Comparison of ENCODE assay signal across 10 cellular contexts in the genomic region with DNA sequence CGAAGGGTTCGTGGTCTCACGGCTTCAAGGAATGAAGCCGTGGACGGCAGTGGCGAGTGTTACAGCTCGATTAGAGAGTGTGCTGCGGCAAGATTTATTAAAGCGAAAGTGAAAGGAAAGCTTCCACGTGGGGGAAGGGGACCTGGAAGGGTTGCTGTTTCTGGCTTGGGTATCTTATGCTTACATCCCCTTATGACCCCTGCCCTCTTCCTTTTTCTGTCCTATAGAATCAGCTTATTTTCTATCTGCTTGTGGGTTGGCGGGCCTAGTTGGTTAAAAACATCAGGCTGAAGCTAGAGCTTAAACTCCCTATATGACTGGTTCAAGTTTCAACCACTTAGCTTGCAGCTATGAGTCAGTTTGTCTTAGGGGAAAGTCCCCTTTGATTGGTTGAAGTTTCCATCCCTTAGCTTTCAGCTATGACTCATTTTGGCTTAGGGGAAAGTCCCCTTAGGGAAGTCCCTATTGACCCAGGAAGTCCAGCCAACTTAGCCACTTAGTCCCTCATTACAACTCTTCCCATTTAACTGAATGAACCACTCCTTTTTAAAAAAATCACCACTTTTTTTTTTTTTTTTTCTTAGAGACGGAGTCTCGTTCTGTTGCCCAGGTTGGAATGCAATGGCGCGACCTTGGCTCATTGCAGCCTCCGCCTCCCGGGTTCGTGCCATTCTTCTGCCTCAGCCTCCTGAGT.
DNase-seq lines count a peak whose midpoint lies in the region; ATAC-seq, FAIRE-seq and TF ChIP-seq lines count a peak whose summit lies in the region.
"Had no signal": no experiment of that assay in that cellular context is flagged by ENCODE, and none has a peak within 500 bp of the region (broad histone marks: within the 10 kb centered on the region; RNA-seq: fewer than 3 reads in every experiment).

No MANE protein-coding gene starts in this region.

- WGBS in HepG2 (ENCODE audit: low lambda C conversion rate), result 36% methylated on average over 18 of the region's 18 CpGs
- WGBS in heart right ventricle, 2 donors, result 80 to 83% methylated on average over 18 of the region's 18 CpGs

- H3K27me3 Mint-ChIP-seq in activated CD4-positive, alpha-beta memory T cell treated with anti-CD3 and anti-CD28 coated beads, Interleukin-2, amount 10 ng/mL, durations not matched to agents 7 days and 5 days, result no peaks in the 10 kb centered on the region

- peak; percentile 67 for ATAC-seq in GM21515 (IDR thresholded peaks at IDR 0.05; ENCODE audit: unreplicated experiment)
- no peak for ATAC-seq in HepG2
- ATAC-seq in heart right ventricle, result no peak
- ATAC-seq: Panc1 had no signal

- peaks cover 37% of the 10 kb centered on the region for H3K4me1 Mint-ChIP-seq in activated CD4-positive, alpha-beta memory T cell treated with anti-CD3 and anti-CD28 coated beads, Interleukin-2, amount 10 ng/mL, durations not matched to agents 7 days and 5 days
- H3K4me1 Mint-ChIP-seq: nephron had no signal

- no peaks in the 10 kb centered on the region for H3K4me1 ChIP-seq in HepG2 (ENCODE audit: insufficient read depth, low read length)
- H3K4me1 ChIP-seq in heart right ventricle, result no peaks in the 10 kb centered on the region

- in situ Hi-C loops in HepG2 (cut with HindIII; ENCODE audit: extremely low pct_ligation_motif_present, low pct_unique_long_range_greater_than_20kb), result no loop called here

- no peak overlapping the region for H3K27ac ChIP-seq in HepG2 (ENCODE audit: extremely low read length, insufficient read depth, low read length)
- H3K27ac ChIP-seq in heart right ventricle, result peak overlapping the region in 1 of 10 donors; percentile 61

- peak; percentile 94 for DNase-seq in Daoy (ENCODE audit: low read depth)
- peak; percentile 76 for DNase-seq in HS-5 (ENCODE audit: low read depth)
- DNase-seq in activated CD4-positive, alpha-beta memory T cell treated with anti-CD3 and anti-CD28 coated beads, Interleukin-2, amount 10 ng/mL, durations not matched to agents 7 days and 5 days, result peak; percentile 63
- peak; percentile 6 for DNase-seq in HepG2 (ENCODE audit: low spot score)
- no peak for DNase-seq in posterior vena cava (ENCODE audit: low spot score)
- DNase-seq in heart right ventricle, result no peak
- DNase-seq in NCI-H345 treated with DMSO at 0.1 percent for 48 hours (lab: John Stamatoyannopoulos, UW; ENCODE audit: unreplicated experiment), result no peak

- TF ChIP-seq RAD21 in HepG2 (CRISPR knock-in tag; IDR thresholded peaks at IDR 0.05), result no peak

- TF ChIP-seq POLR2A in HepG2 (IDR thresholded peaks at IDR 0.05; ENCODE audit: insufficient read depth in 1 of 2, low read depth in 2 of 2, low read length in 2 of 2), result no peak

- H3K36me3 Mint-ChIP-seq in activated CD4-positive, alpha-beta memory T cell treated with anti-CD3 and anti-CD28 coated beads, Interleukin-2, amount 10 ng/mL, durations not matched to agents 7 days and 5 days (ENCODE audit: low read depth), result peaks cover 45% of the 10 kb centered on the region

- TF ChIP-seq CTCF in HepG2 (CRISPR knock-in tag; IDR thresholded peaks at IDR 0.05), result no peak
- no peak for TF ChIP-seq CTCF in heart right ventricle (IDR thresholded peaks at IDR 0.05)

- H3K27ac Mint-ChIP-seq in activated CD4-positive, alpha-beta memory T cell treated with anti-CD3 and anti-CD28 coated beads, Interleukin-2, amount 10 ng/mL, durations not matched to agents 7 days and 5 days, result peak overlapping the region; percentile 96
- H3K27ac Mint-ChIP-seq: nephron had no signal

- no peaks in the 10 kb centered on the region for H3K79me2 ChIP-seq in HepG2 (ENCODE audit: insufficient read depth, low read length)

- peak overlapping the region in 1 of 3 experiments; percentile 1; a peak in 1 of 6 replicates for H3K4me3 ChIP-seq in HepG2 (replicated peaks in 1 of 3; ENCODE audit: insufficient read depth in 1 of 3, low read depth in 2 of 3, low read length in 3 of 3)
- peak overlapping the region in 1 of 10 donors; percentile 31 for H3K4me3 ChIP-seq in heart right ventricle

- peak overlapping the region; percentile 15 for H2AFZ ChIP-seq in HepG2 (ENCODE audit: low read length)

- H3K9ac ChIP-seq in HepG2 (ENCODE audit: insufficient read depth, low read depth, low read length), result no peak overlapping the region

- H3K4me2 ChIP-seq in HepG2 (ENCODE audit: low read depth, low read length), result peak overlapping the region; percentile 39; the same call in 1 of the 2 replicates

- intact Hi-C loops in HepG2 (cut with micrococcal nuclease; ENCODE audit: unreplicated experiment), result no loop called here
- intact Hi-C loops in posterior vena cava (cut with DNase I), result no loop called here
- intact Hi-C loops in heart right ventricle (cut with DNase I), result no loop called here

- H3K36me3 ChIP-seq in HepG2 (replicated peaks in 1 of 2; ENCODE audit: control insufficient read depth in 1 of 2, insufficient read depth in 2 of 2, low read length in 2 of 2) (no peaks in the 10 kb centered on the region), heart right ventricle (no peaks in the 10 kb centered on the region)

- H3K4me3 Mint-ChIP-seq in activated CD4-positive, alpha-beta memory T cell treated with anti-CD3 and anti-CD28 coated beads, Interleukin-2, amount 10 ng/mL, durations not matched to agents 7 days and 5 days, result peak overlapping the region; percentile 90
- H3K4me3 Mint-ChIP-seq: nephron had no signal

- H3K27me3 ChIP-seq in HepG2 (ENCODE audit: control insufficient read depth in 1 of 2, insufficient read depth in 2 of 2, low read length in 2 of 2) (no peaks in the 10 kb centered on the region; a peak in 1 of 5 replicates), heart right ventricle (no peaks in the 10 kb centered on the region)

- POLR2A ChIA-PET in activated CD4-positive, alpha-beta memory T cell treated with anti-CD3 and anti-CD28 coated beads, Interleukin-2, amount 10 ng/mL, durations not matched to agents 7 days and 5 days (lab: Charles Lee), result interaction anchor here (1.8 kb wide), 1 partner anchor 10 kb away, joined by 5 read pairs; no protein-coding TSS in a partner anchor
- POLR2A ChIA-PET in HepG2 (lab: Yijun Ruan, JAX), result interaction anchor here (0.7 kb wide), 1 partner anchor 295 kb away, joined by 3 read pairs; no protein-coding TSS in a partner anchor

- no TSS peak for BruUV-seq in HepG2 (replicated peaks; lab: Mats Ljungman, UMichigan)

- H4K20me1 ChIP-seq in HepG2 (ENCODE audit: insufficient read depth, low read length), result no peaks in the 10 kb centered on the region

- CTCF ChIA-PET in activated CD4-positive, alpha-beta memory T cell treated with anti-CD3 and anti-CD28 coated beads, Interleukin-2, amount 10 ng/mL, durations not matched to agents 7 days and 5 days (lab: Charles Lee), result interaction anchor here (1.4 kb wide), 1 partner anchor 25 kb away, joined by 6 read pairs; no protein-coding TSS in a partner anchor
- CTCF ChIA-PET in HepG2 (lab: Yijun Ruan, JAX; ENCODE audit: low intra/inter-chr PET ratio, low total read pairs), result no interaction called here

- TF ChIP-seq EP300 in HepG2 (IDR thresholded peaks at IDR 0.05; ENCODE audit: low read depth in 2 of 2, low read length in 2 of 2) (no peak), HepG2 (CRISPR knock-in tag; IDR thresholded peaks at IDR 0.05; ENCODE audit: borderline replicate concordance) (no peak)

- H3K9me3 Mint-ChIP-seq in activated CD4-positive, alpha-beta memory T cell treated with anti-CD3 and anti-CD28 coated beads, Interleukin-2, amount 10 ng/mL, durations not matched to agents 7 days and 5 days, result peaks cover 29% of the 10 kb centered on the region

- H3K9me3 ChIP-seq in HepG2 (ENCODE audit: low read length), result peaks cover 56% of the 10 kb centered on the region
- peaks cover 0 to 13% (median 1%) of the 10 kb centered on the region in 11 donors for H3K9me3 ChIP-seq in heart right ventricle

- FAIRE-seq in HepG2 (lab: Jason Lieb, UNC), result no peak

TF ChIP-seq in HepG2, 621 proteins besides CTCF, POLR2A, EP300 and RAD21:
- peak; percentile 36; the same call in 1 of the 2 replicates for TF ChIP-seq FOSL2 (CRISPR knock-in tag; IDR thresholded peaks at IDR 0.05)
- no peak for TF ChIP-seq FLYWCH1 (CRISPR knock-in tag; IDR thresholded peaks at IDR 0.05)
- TF ChIP-seq IRF2 (CRISPR knock-in tag; IDR thresholded peaks at IDR 0.05), result peak; percentile 95

Comparison
In these comparisons a context has a peak if more than half of its experiments do, and no peak if none do; other contexts are left out.
1. DNase-seq: peak in Daoy (single experiment), HS-5 (single experiment), activated CD4-positive, alpha-beta memory T cell treated with anti-CD3 and anti-CD28 coated beads, Interleukin-2, amount 10 ng/mL, durations not matched to agents 7 days and 5 days (single experiment) and HepG2 (single experiment); none in posterior vena cava (single experiment), heart right ventricle (0 of 2) and NCI-H345 treated with DMSO at 0.1 percent for 48 hours (single experiment).